Comparison of ENCODE assay signal across 10 cellular contexts in the genomic region with DNA sequence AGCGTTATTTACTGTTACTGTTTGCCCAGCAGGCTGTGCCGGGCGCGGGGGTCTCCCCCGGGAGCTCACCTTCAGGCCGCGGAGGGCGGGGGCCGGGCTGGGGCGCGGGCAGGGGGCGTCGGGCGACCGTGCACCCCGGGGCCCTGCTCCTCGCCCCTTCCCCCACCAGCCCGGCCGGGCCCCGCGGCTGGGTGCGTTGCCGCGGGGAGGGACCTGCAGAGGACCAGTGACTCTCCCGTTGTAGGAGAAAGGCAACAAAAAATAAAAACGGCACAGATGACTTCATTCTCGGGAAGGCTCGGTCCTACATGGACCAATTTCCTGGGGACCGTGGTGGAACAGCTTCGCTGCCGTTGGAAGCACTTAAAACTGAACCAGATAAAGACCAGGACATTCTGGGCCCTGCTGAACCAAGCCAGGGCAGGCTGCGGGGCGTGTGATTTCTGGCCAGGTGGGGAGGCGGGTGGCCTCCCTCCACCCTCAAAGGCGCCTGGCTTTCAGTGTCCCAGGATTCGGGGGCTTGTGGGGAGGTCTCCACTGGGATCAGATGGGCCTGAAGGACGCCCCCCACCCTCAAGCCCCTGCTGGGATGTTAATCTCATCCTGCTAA. TPM values are rescaled to one million over a fixed set of nuclear protein-coding genes. Genes with fewer than 3 reads are reported as not detected.
A peak's percentile ranks its signal among the peaks of the same experiment; 100 is the strongest.
DNase-seq lines count a peak whose midpoint lies in the region; ATAC-seq and TF ChIP-seq lines count a peak whose summit lies in the region.
"Had no signal": no experiment of that assay in that cellular context is flagged by ENCODE, and none has a peak within 500 bp of the region (broad histone marks: within the 10 kb centered on the region; RNA-seq: fewer than 3 reads in every experiment).

No MANE protein-coding gene starts in this region.

- H3K9ac ChIP-seq in DND-41 (ENCODE audit: low read depth, low read length): peak overlapping the region; percentile 84

- H3K27me3 ChIP-seq in DND-41 (ENCODE audit: insufficient read depth, low read length, poor library complexity) (no peaks in the 10 kb centered on the region), RWPE2 (ENCODE audit: insufficient read depth, poor library complexity, severe bottlenecking) (peaks cover 4% of the 10 kb centered on the region), prostate gland (replicated peaks; ENCODE audit: insufficient read depth) (no peaks in the 10 kb centered on the region)

- ATAC-seq in DND-41 (ENCODE audit: insufficient read depth, low read depth) (no peak), RWPE2 (ENCODE audit: low read depth) (no peak), Right ventricle myocardium superior (ENCODE audit: poor library complexity) (peak; percentile 16), HG03025 (IDR thresholded peaks at IDR 0.05; ENCODE audit: low FRiP score, unreplicated experiment) (no peak)

- 15% methylated on average over 37 of the region's 37 CpGs for WGBS in prostate gland

- H3K4me2 ChIP-seq in DND-41 (ENCODE audit: insufficient read depth, low read length): peak overlapping the region; percentile 44

- H2AFZ ChIP-seq in DND-41 (ENCODE audit: low read depth, low read length): peak overlapping the region; percentile 56; the same call in 1 of the 2 replicates

- H3K79me2 ChIP-seq in DND-41 (ENCODE audit: insufficient read depth, low read length): peaks cover 3% of the 10 kb centered on the region; the same call in 1 of the 2 replicates

- peak; percentile 48 for DNase-seq in DND-41
- peak; percentile 30 for DNase-seq in RWPE2 (ENCODE audit: low spot score)
- DNase-seq in Right ventricle myocardium superior: peak; percentile 45
- DNase-seq in prostate gland (ENCODE audit: low spot score): no peak
- no peak for DNase-seq in activated CD4-positive, alpha-beta T cell treated with anti-CD3 and anti-CD28 coated beads, Interleukin-2, amount 50 U/mL, for 48 hours
- no peak for DNase-seq in NCI-H1930 (lab: John Stamatoyannopoulos, UW)
- DNase-seq in MV-4-11 (lab: John Stamatoyannopoulos, UW): no peak

- H3K4me1 ChIP-seq in DND-41 (ENCODE audit: insufficient read depth, low read length): peaks cover 69% of the 10 kb centered on the region
- H3K4me1 ChIP-seq in RWPE2 (ENCODE audit: insufficient read depth, poor library complexity, severe bottlenecking): no peaks in the 10 kb centered on the region
- H3K4me1 ChIP-seq in prostate gland (replicated peaks): peaks cover 23% of the 10 kb centered on the region

- intact Hi-C loops in Right ventricle myocardium superior (cut with DNase I): no loop called here
- intact Hi-C loops in prostate gland (cut with DNase I): loop anchor here (5.0 to 10.0 kb wide), 2 partner anchors 218 to 340 kb away; a partner anchor contains a TSS

- H3K27ac ChIP-seq in DND-41 (ENCODE audit: low read length) (peak overlapping the region; percentile 87), RWPE2 (ENCODE audit: poor library complexity, severe bottlenecking) (no peak overlapping the region), prostate gland (peak overlapping the region; percentile 98 to 99)
- H3K27ac ChIP-seq: RWPE1 had no signal

- TF ChIP-seq CTCF in DND-41 (IDR thresholded peaks at IDR 0.05; ENCODE audit: borderline replicate concordance, extremely low read depth, low read length, poor library complexity, severe bottlenecking) (no peak), RWPE2 (IDR thresholded peaks at IDR 0.05; ENCODE audit: poor library complexity, severe bottlenecking) (no peak), prostate gland (IDR thresholded peaks at IDR 0.05) (no peak)

- TF ChIP-seq POLR2A in prostate gland (IDR thresholded peaks at IDR 0.05): no peak

- H4K20me1 ChIP-seq in DND-41 (ENCODE audit: insufficient read depth, low read length): no peaks in the 10 kb centered on the region

- H3K4me3 ChIP-seq in DND-41 (ENCODE audit: low read depth in 1 of 2, low read length in 2 of 2) (no peak overlapping the region; a peak in 1 of 4 replicates), RWPE2 (ENCODE audit: severe bottlenecking) (no peak overlapping the region), prostate gland (no peak overlapping the region)

- H3K36me3 ChIP-seq in DND-41 (ENCODE audit: insufficient read depth, low read length) (no peaks in the 10 kb centered on the region), RWPE2 (ENCODE audit: low read depth) (no peaks in the 10 kb centered on the region), prostate gland (no peaks in the 10 kb centered on the region)

- H3K9me3 ChIP-seq in DND-41 (ENCODE audit: insufficient read depth, low read length, severe bottlenecking) (no peaks in the 10 kb centered on the region), RWPE2 (ENCODE audit: severe bottlenecking) (no peaks in the 10 kb centered on the region), prostate gland (no peaks in the 10 kb centered on the region)

RNA-seq across cellular contexts. Expression of a gene that starts 57.3 kb away (rescaled TPM):
- total RNA-seq in Right ventricle myocardium superior: not detected
- total RNA-seq in prostate gland: under 1 TPM in 1 of 2 donors, not detected in 1; 0.85 TPM
- total RNA-seq: epithelial cell of proximal tubule had no signal

Comparison
In these comparisons a context has a peak if more than half of its experiments do, and no peak if none do; other contexts are left out.
1. DNase-seq: peak in DND-41 (single experiment), RWPE2 (single experiment) and Right ventricle myocardium superior (single experiment); none in prostate gland (single experiment), activated CD4-positive, alpha-beta T cell treated with anti-CD3 and anti-CD28 coated beads, Interleukin-2, amount 50 U/mL, for 48 hours (0 of 2), NCI-H1930 (0 of 2) and MV-4-11 (single experiment).